In the genomic region with DNA sequence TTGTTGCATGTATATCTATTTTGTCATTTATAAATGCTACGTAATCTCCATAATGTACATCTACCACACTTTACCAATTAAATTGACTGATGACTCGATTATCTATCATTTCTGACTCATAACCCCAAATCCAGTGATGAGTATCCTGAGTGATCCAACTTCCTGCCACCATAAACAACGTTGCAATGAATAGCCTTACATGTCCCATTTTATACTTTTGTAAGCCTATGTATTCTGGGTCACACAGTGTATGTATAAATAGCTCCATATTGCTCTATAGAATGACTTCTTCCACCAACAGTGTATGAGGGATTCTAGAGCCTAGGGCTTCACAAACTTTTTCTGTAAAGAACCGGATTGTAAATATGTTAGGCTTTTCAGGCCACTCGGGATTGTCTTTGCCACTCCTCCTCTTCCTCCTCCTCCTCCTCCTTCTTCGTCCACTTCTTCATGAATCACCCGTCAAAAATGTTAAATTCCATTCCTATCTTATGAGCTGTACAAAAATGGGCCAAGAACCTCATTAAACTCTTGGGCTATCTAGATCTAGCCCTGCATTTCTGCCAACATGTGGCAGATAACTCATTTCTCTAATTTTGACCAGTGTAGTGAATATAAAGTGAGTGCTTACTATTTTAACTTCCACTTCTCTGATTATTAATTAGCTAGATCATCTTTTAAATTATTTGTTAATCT, we compare ENCODE assay signal across 1 cellular context.
A peak's percentile ranks its signal among the peaks of the same experiment; 100 is the strongest.
TF ChIP-seq lines count a peak whose summit lies in the region.

No MANE protein-coding gene starts in this region.

TF ChIP-seq in SK-N-SH, 30 proteins besides CTCF, POLR2A, EP300 and RAD21 (continued from another document):
- TF ChIP-seq MEF2A (IDR thresholded peaks at IDR 0.05; ENCODE audit: borderline replicate concordance, low read depth) (no peak; the same call in 1 of the 2 replicates), RFX5 (IDR thresholded peaks at IDR 0.05; ENCODE audit: low read length) (no peak), YY1 (IDR thresholded peaks at IDR 0.05; ENCODE audit: low read depth) (no peak), TAF1 (IDR thresholded peaks at IDR 0.05; ENCODE audit: borderline replicate concordance, low read depth, low read length) (no peak), JUND (IDR thresholded peaks at IDR 0.05) (peak; percentile 91), FOXM1 (IDR thresholded peaks at IDR 0.05; ENCODE audit: low read depth) (peak; percentile 54; the same call in 1 of the 2 replicates), TEAD4 (IDR thresholded peaks at IDR 0.05; ENCODE audit: borderline replicate concordance, insufficient read depth) (peak; percentile 80), POLR2AphosphoS5 (IDR thresholded peaks at IDR 0.05; ENCODE audit: low read depth, low read length) (no peak)
- TF ChIP-seq, protein P1, sequence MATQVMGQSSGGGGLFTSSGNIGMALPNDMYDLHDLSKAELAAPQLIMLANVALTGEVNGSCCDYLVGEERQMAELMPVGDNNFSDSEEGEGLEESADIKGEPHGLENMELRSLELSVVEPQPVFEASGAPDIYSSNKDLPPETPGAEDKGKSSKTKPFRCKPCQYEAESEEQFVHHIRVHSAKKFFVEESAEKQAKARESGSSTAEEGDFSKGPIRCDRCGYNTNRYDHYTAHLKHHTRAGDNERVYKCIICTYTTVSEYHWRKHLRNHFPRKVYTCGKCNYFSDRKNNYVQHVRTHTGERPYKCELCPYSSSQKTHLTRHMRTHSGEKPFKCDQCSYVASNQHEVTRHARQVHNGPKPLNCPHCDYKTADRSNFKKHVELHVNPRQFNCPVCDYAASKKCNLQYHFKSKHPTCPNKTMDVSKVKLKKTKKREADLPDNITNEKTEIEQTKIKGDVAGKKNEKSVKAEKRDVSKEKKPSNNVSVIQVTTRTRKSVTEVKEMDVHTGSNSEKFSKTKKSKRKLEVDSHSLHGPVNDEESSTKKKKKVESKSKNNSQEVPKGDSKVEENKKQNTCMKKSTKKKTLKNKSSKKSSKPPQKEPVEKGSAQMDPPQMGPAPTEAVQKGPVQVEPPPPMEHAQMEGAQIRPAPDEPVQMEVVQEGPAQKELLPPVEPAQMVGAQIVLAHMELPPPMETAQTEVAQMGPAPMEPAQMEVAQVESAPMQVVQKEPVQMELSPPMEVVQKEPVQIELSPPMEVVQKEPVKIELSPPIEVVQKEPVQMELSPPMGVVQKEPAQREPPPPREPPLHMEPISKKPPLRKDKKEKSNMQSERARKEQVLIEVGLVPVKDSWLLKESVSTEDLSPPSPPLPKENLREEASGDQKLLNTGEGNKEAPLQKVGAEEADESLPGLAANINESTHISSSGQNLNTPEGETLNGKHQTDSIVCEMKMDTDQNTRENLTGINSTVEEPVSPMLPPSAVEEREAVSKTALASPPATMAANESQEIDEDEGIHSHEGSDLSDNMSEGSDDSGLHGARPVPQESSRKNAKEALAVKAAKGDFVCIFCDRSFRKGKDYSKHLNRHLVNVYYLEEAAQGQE (IDR thresholded peaks at IDR 0.05; ENCODE audit: low read depth, low read length): no peak
